Comparison of ENCODE assay signal across 35 cellular contexts in the genomic region with DNA sequence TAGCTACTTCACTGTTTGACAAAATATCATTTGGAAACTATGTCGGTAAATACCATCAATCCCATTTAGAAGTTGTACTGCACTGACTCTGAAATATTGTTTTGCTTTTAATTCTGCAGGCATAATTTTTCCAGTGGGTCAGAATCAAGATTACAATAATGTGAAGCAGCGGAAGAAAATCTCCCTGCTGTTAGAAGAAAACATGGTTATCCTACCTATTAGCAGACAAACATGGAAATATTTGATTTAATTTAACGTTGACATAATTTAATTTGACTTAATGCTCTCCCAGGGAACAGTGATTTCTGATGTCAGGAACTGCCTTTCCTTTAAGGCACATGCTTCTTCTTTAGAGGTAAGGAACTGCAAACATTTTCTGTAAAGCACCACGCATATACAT.
"Had no signal": no experiment of that assay in that cellular context is flagged by ENCODE, and none has a peak within 500 bp of the region (broad histone marks: within the 10 kb centered on the region; RNA-seq: fewer than 3 reads in every experiment).

No MANE protein-coding gene starts in this region.

- H3K27me3 ChIP-seq: MG63 had no signal

- H3K4me3 ChIP-seq: MG63 had no signal

- H3K9me3 ChIP-seq: MG63 had no signal

- H3K36me3 ChIP-seq: MG63 had no signal

- DNase-seq: Karpas-422, Kasumi-1, MG63, MM.1S, MV-4-11, NCI-H1048, NCI-H1092, NCI-H1092 treated with DMSO at 0.1 percent for 48 hours, NCI-H1105, NCI-H1105 treated with DMSO at 0.1 percent for 48 hours, NCI-H1417, NCI-H1417 treated with DMSO at 0.1 percent for 48 hours, NCI-H1436, NCI-H1436 treated with DMSO at 0.1 percent for 48 hours, NCI-H146, NCI-H1694, NCI-H1694 treated with DMSO at 0.1 percent for 48 hours, NCI-H187, NCI-H187 treated with DMSO at 0.1 percent for 48 hours, NCI-H1930, NCI-H2029, NCI-H2029 treated with DMSO at 0.1 percent for 48 hours, NCI-H2081, NCI-H2081 treated with DMSO at 0.1 percent for 48 hours, NCI-H2107, NCI-H2171, NCI-H2171 treated with DMSO at 0.1 percent for 48 hours, NCI-H2227 treated with DMSO at 0.1 percent for 48 hours, NCI-H226, NCI-H345, NCI-H446, NCI-H446 treated with DMSO at 0.1 percent for 48 hours, NCI-H510A, NCI-H510A treated with DMSO at 0.1 percent for 48 hours, NCI-H524 had no signal
